In the genomic region with DNA sequence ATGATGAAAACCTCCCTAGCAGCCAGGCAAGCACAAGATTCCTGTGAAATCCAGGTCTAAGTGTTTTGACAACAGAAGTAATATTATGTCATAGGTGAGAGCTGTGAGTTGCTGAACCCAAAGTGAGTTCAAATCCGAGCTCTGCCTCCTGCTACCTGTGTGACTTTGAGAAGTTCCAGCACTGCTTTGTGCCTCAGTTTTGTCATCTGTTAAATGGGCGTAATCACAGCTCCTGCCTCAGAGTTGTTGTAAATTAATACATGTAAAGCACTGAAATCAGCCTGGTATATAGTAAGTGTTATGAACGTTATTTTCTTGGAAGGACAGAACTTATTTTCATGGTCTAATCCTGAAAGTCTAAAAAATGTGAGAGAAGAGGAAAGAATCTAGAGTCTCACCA, we compare ENCODE assay signal across 9 cellular contexts. TPM values are rescaled to one million over a fixed set of nuclear protein-coding genes. Genes with fewer than 3 reads are reported as not detected.
"Had no signal": no experiment of that assay in that cellular context is flagged by ENCODE, and none has a peak within 500 bp of the region (broad histone marks: within the 10 kb centered on the region; RNA-seq: fewer than 3 reads in every experiment).

No MANE protein-coding gene starts in this region.

RNA-seq across cellular contexts. Expression of a gene that starts 38.7 kb away (rescaled TPM):
- total RNA-seq: activated CD4-positive, alpha-beta memory T cell treated with anti-CD3 and anti-CD28 coated beads for 36 hours; activated CD4-positive, alpha-beta T cell treated with anti-CD3 and anti-CD28 coated beads, Interleukin-2, amount 10 ng/mL, durations not matched to agents 24 days and 14 days; activated naive CD4-positive, alpha-beta T cell treated with anti-CD3 and anti-CD28 coated beads for 36 hours; activated T-cell treated with anti-CD3 and anti-CD28 coated beads, Interleukin-2, amount 50 U/mL, for 72 hours; activated T-helper 1 cell treated with anti-CD3 and anti-CD28 coated beads, Interleukin-12 subunit alpha, Interleukin-12 subunit beta, Interleukin-2, Interleukin-4 antibody, amounts not matched to agents 30 ng/mL and 10 ng/mL and 1 ng/mL, durations not matched to agents 14 hours and 24 hours and 36 hours; ascending aorta; bronchial epithelial cell; cardiac muscle cell had no signal
- polyA plus RNA-seq: adrenal gland had no signal
